21 cellular contexts compared by ENCODE assay signal in genomic region chr6:45447005-45447404, GRCh38.
DNase-seq lines count a peak whose midpoint lies in the region; ATAC-seq and TF ChIP-seq lines count a peak whose summit lies in the region.
"Had no signal": no experiment of that assay in that cellular context is flagged by ENCODE, and none has a peak within 500 bp of the region (broad histone marks: within the 10 kb centered on the region; RNA-seq: fewer than 3 reads in every experiment).

No MANE protein-coding gene starts in this region.

- no peak overlapping the region for H3K4me3 ChIP-seq in SJSA1
- no peak overlapping the region for H3K4me3 ChIP-seq in vagina
- no peak overlapping the region for H3K4me3 ChIP-seq in left ventricle myocardium inferior
- H3K4me3 ChIP-seq: body of pancreas, coronary artery, hepatocyte, upper lobe of right lung had no signal

- H3K4me1 ChIP-seq in SJSA1 (replicated peaks) = peaks cover 49% of the 10 kb centered on the region
- peaks cover 29% of the 10 kb centered on the region for H3K4me1 ChIP-seq in foreskin keratinocyte
- peaks cover 46% of the 10 kb centered on the region for H3K4me1 ChIP-seq in vagina
- H3K4me1 ChIP-seq in left ventricle myocardium inferior = peaks cover 30% of the 10 kb centered on the region

- peak overlapping the region; percentile 90 for H3K27ac ChIP-seq in SJSA1
- H3K27ac ChIP-seq in foreskin keratinocyte = peak overlapping the region; percentile 8
- peak overlapping the region; percentile 36 for H3K27ac ChIP-seq in vagina
- no peak overlapping the region for H3K27ac ChIP-seq in substantia nigra (ENCODE audit: low read depth, low read length, poor library complexity, severe bottlenecking)
- H3K27ac ChIP-seq in left ventricle myocardium inferior (replicated peaks) = no peak overlapping the region
- H3K27ac ChIP-seq: coronary artery had no signal

- intact Hi-C loops in natural killer cell (cut with micrococcal nuclease) = no loop called here
- intact Hi-C loops in vagina (cut with DNase I) = no loop called here
- intact Hi-C loops in left ventricle myocardium inferior (cut with micrococcal nuclease) = no loop called here

- H3K27me3 ChIP-seq in SJSA1 (replicated peaks) (no peaks in the 10 kb centered on the region), foreskin keratinocyte (no peaks in the 10 kb centered on the region), vagina (no peaks in the 10 kb centered on the region), left ventricle myocardium inferior (ENCODE audit: low read depth) (no peaks in the 10 kb centered on the region)
- H3K27me3 ChIP-seq: body of pancreas, hepatocyte, upper lobe of right lung had no signal

- H3K9me3 ChIP-seq in SJSA1 (replicated peaks) = no peaks in the 10 kb centered on the region
- H3K9me3 ChIP-seq in vagina = no peaks in the 10 kb centered on the region
- no peaks in the 10 kb centered on the region for H3K9me3 ChIP-seq in left ventricle myocardium inferior (replicated peaks)
- H3K9me3 ChIP-seq: body of pancreas, upper lobe of right lung had no signal

- no peak for TF ChIP-seq POLR2A in vagina (IDR thresholded peaks at IDR 0.05)

- no peaks in the 10 kb centered on the region for H3K9me3 Mint-ChIP-seq in natural killer cell treated with Interleukin-12 subunit alpha and Interleukin-12 subunit beta and Interleukin-15 and Interleukin-18, amount 100 ng/mL, for 72 hours
- H3K9me3 Mint-ChIP-seq in natural killer cell = no peaks in the 10 kb centered on the region
- H3K9me3 Mint-ChIP-seq: activated CD4-positive, alpha-beta memory T cell treated with anti-CD3 and anti-CD28 coated beads for 36 hours; activated naive CD4-positive, alpha-beta T cell treated with anti-CD3 and anti-CD28 coated beads, Interleukin-2, amount 50 U/mL, for 24 hours; CD8-positive, alpha-beta T cell; nephron progenitor cell had no signal

- peak overlapping the region; percentile 88 for H3K27ac Mint-ChIP-seq in natural killer cell treated with Interleukin-12 subunit alpha and Interleukin-12 subunit beta and Interleukin-15 and Interleukin-18, amount 100 ng/mL, for 72 hours
- no peak overlapping the region for H3K27ac Mint-ChIP-seq in natural killer cell
- H3K27ac Mint-ChIP-seq: activated naive CD4-positive, alpha-beta T cell treated with anti-CD3 and anti-CD28 coated beads, Interleukin-2, amount 50 U/mL, for 24 hours; CD8-positive, alpha-beta T cell had no signal

- H3K36me3 ChIP-seq in SJSA1 (peaks cover 65% of the 10 kb centered on the region), vagina (no peaks in the 10 kb centered on the region), left ventricle myocardium inferior (no peaks in the 10 kb centered on the region)
- H3K36me3 ChIP-seq: upper lobe of right lung had no signal

- H3K36me3 Mint-ChIP-seq in natural killer cell treated with Interleukin-12 subunit alpha and Interleukin-12 subunit beta and Interleukin-15 and Interleukin-18, amount 100 ng/mL, for 72 hours = peaks cover 10% of the 10 kb centered on the region
- H3K36me3 Mint-ChIP-seq in natural killer cell = no peaks in the 10 kb centered on the region
- H3K36me3 Mint-ChIP-seq: activated naive CD4-positive, alpha-beta T cell treated with anti-CD3 and anti-CD28 coated beads, Interleukin-2, amount 50 U/mL, for 24 hours had no signal

- TF ChIP-seq CTCF in natural killer cell (IDR thresholded peaks at IDR 0.05) (no peak), foreskin keratinocyte (conservative IDR thresholded peaks at IDR 0.05) (no peak), vagina (IDR thresholded peaks at IDR 0.05) (no peak), left ventricle myocardium inferior (IDR thresholded peaks at IDR 0.05; ENCODE audit: borderline replicate concordance) (no peak)

- peaks cover 0 to 12% of the 10 kb centered on the region in 2 donors for H3K27me3 Mint-ChIP-seq in natural killer cell treated with Interleukin-12 subunit alpha and Interleukin-12 subunit beta and Interleukin-15 and Interleukin-18, amount 100 ng/mL, for 72 hours
- peaks cover 7 to 15% of the 10 kb centered on the region in 2 donors for H3K27me3 Mint-ChIP-seq in natural killer cell (ENCODE audit: low read depth in 2 of 2)
- H3K27me3 Mint-ChIP-seq: activated CD4-positive, alpha-beta memory T cell treated with anti-CD3 and anti-CD28 coated beads for 36 hours had no signal

- peak overlapping the region; percentile 77 for H3K4me3 Mint-ChIP-seq in natural killer cell treated with Interleukin-12 subunit alpha and Interleukin-12 subunit beta and Interleukin-15 and Interleukin-18, amount 100 ng/mL, for 72 hours
- no peak overlapping the region for H3K4me3 Mint-ChIP-seq in natural killer cell
- H3K4me3 Mint-ChIP-seq: activated CD4-positive, alpha-beta memory T cell treated with anti-CD3 and anti-CD28 coated beads for 36 hours; activated naive CD4-positive, alpha-beta T cell treated with anti-CD3 and anti-CD28 coated beads, Interleukin-2, amount 50 U/mL, for 24 hours; CD8-positive, alpha-beta T cell; nephron progenitor cell had no signal

- peaks cover 32 to 73% of the 10 kb centered on the region in 2 donors for H3K4me1 Mint-ChIP-seq in natural killer cell treated with Interleukin-12 subunit alpha and Interleukin-12 subunit beta and Interleukin-15 and Interleukin-18, amount 100 ng/mL, for 72 hours (ENCODE audit: low read depth in 2 of 2)
- peaks cover 12 to 27% of the 10 kb centered on the region in 2 donors for H3K4me1 Mint-ChIP-seq in natural killer cell

- no peak for ATAC-seq in natural killer cell treated with Interleukin-12 subunit alpha and Interleukin-12 subunit beta and Interleukin-15 and Interleukin-18, amount 100 ng/mL, for 72 hours
- ATAC-seq in natural killer cell (no peak), foreskin keratinocyte (no peak)
- ATAC-seq: body of pancreas; CD8-positive, alpha-beta T cell; upper lobe of right lung had no signal

- DNase-seq in natural killer cell treated with Interleukin-12 subunit alpha and Interleukin-12 subunit beta and Interleukin-15 and Interleukin-18, amount 100 ng/mL, for 72 hours (ENCODE audit: low spot score) = no peak
- DNase-seq in natural killer cell (no peak), SJSA1 (ENCODE audit: low read depth in 1 of 2, low spot score in 2 of 2) (no peak), foreskin keratinocyte (no peak), vagina (ENCODE audit: extremely low spot score in 2 of 2) (no peak), substantia nigra (lab: John Stamatoyannopoulos, UW) (no peak), left ventricle myocardium inferior (no peak), T1000 (lab: John Stamatoyannopoulos, UW) (no peak)
- DNase-seq: activated CD4-positive, alpha-beta memory T cell treated with anti-CD3 and anti-CD28 coated beads for 36 hours; body of pancreas; CD8-positive, alpha-beta T cell; DMS79; islet precursor cell; NCI-H1105; NCI-H748 treated with DMSO at 0.1 percent for 48 hours; nephron progenitor cell; stimulated activated naive CD4-positive, alpha-beta T cell; upper lobe of right lung had no signal

Comparison
In these comparisons a context has a peak if more than half of its experiments do, and no peak if none do; other contexts are left out.
1. H3K27ac Mint-ChIP-seq: peak in natural killer cell treated with Interleukin-12 subunit alpha and Interleukin-12 subunit beta and Interleukin-15 and Interleukin-18, amount 100 ng/mL, for 72 hours (2 of 2); none in natural killer cell (0 of 2).
2. H3K27ac ChIP-seq: peak in SJSA1 (single experiment), foreskin keratinocyte (single experiment) and vagina (single experiment); none in substantia nigra (single experiment) and left ventricle myocardium inferior (single experiment).